Comparison of ENCODE assay signal across 1 cellular context in genomic region chr11:95999604-96000003, GRCh38.
TF ChIP-seq lines count a peak whose summit lies in the region.

No MANE protein-coding gene starts in this region.

TF ChIP-seq in WTC11, 78 proteins besides CTCF, POLR2A, EP300 and RAD21 (continued from another document):
- no peak for TF ChIP-seq AFF4 (CRISPR knock-in tag; IDR thresholded peaks at IDR 0.05; ENCODE audit: borderline replicate concordance)
- TF ChIP-seq ZNF425 (CRISPR knock-in tag; conservative IDR thresholded peaks at IDR 0.05) = no peak
- no peak for TF ChIP-seq ETV6 (CRISPR knock-in tag; IDR thresholded peaks at IDR 0.05)
- no peak for TF ChIP-seq CBFB (CRISPR knock-in tag; IDR thresholded peaks at IDR 0.05; ENCODE audit: low read depth)
TF ChIP-seq in WTC11: peak in this region for 0.
